ENCODE assay signal across 8 cellular contexts in genomic region chr10:35643976-35644799, GRCh38. TPM values are rescaled to one million over a fixed set of nuclear protein-coding genes. Genes with fewer than 3 reads are reported as not detected.
A peak's percentile ranks its signal among the peaks of the same experiment; 100 is the strongest.
DNase-seq lines count a peak whose midpoint lies in the region; ATAC-seq and TF ChIP-seq lines count a peak whose summit lies in the region.

No MANE protein-coding gene starts in this region.

- H3K36me3 ChIP-seq in Panc1 (ENCODE audit: control insufficient read depth, insufficient read depth, low read length), result no peaks in the 10 kb centered on the region
- no peaks in the 10 kb centered on the region for H3K36me3 ChIP-seq in esophagus squamous epithelium
- no peaks in the 10 kb centered on the region for H3K36me3 ChIP-seq in parathyroid adenoma (ENCODE audit: control insufficient read depth, insufficient read depth, low read length)

- H3K9me3 ChIP-seq in Panc1 (ENCODE audit: control insufficient read depth, insufficient read depth, low read depth, low read length) (no peaks in the 10 kb centered on the region), esophagus squamous epithelium (no peaks in the 10 kb centered on the region), parathyroid adenoma (ENCODE audit: control insufficient read depth, low read length) (no peaks in the 10 kb centered on the region)

- no peaks in the 10 kb centered on the region for H3K79me2 ChIP-seq in parathyroid adenoma

- CTCF ChIA-PET in Panc1 (lab: Charles Lee), result no interaction called here

- H3K4me1 ChIP-seq in Panc1 (ENCODE audit: control insufficient read depth, insufficient read depth, low read length), result no peaks in the 10 kb centered on the region
- peaks cover 13 to 47% (median 26%) of the 10 kb centered on the region in 3 donors for H3K4me1 ChIP-seq in esophagus squamous epithelium
- H3K4me1 ChIP-seq in parathyroid adenoma, result peaks cover 4% of the 10 kb centered on the region

- WGBS in esophagus squamous epithelium, 2 donors, result 6 to 14% methylated on average over 16 of the region's 16 CpGs

- no peak for TF ChIP-seq POLR2A in esophagus squamous epithelium (IDR thresholded peaks at IDR 0.05)

- no peak for ATAC-seq in Panc1
- ATAC-seq in HG02840 (IDR thresholded peaks at IDR 0.05; ENCODE audit: low FRiP score, unreplicated experiment), result no peak

- in situ Hi-C loops in Panc1 (cut with HindIII; ENCODE audit: low pct_unique_long_range_greater_than_20kb, low sequenced_read_pairs), result no loop called here

- no TSS peak for BruUV-seq in Panc1 (replicated peaks; lab: Mats Ljungman, UMichigan)

- intact Hi-C loops in Panc1 (cut with micrococcal nuclease; ENCODE audit: unreplicated experiment) (no loop called here), esophagus squamous epithelium (cut with DNase I) (no loop called here)

- POLR2A ChIA-PET in Panc1 (lab: Charles Lee), result interaction anchor here (0.6 kb wide), 1 partner anchor 540 kb away, joined by 3 read pairs; no protein-coding TSS in a partner anchor

- no peak for TF ChIP-seq CTCF in Panc1 (IDR thresholded peaks at IDR 0.05)
- TF ChIP-seq CTCF in esophagus squamous epithelium (IDR thresholded peaks at IDR 0.05), result no peak
- no peak for TF ChIP-seq CTCF in parathyroid adenoma (IDR thresholded peaks at IDR 0.05)

- H2AFZ ChIP-seq in parathyroid adenoma, result peak overlapping the region; percentile 78

- no peak overlapping the region for H3K9ac ChIP-seq in parathyroid adenoma

- H3K27me3 ChIP-seq in Panc1 (ENCODE audit: control insufficient read depth, insufficient read depth, low read length) (peaks cover 2% of the 10 kb centered on the region; the same call in 1 of the 2 replicates), esophagus squamous epithelium (peaks cover 0 to 38% (median 0%) of the 10 kb centered on the region in 4 donors), parathyroid adenoma (ENCODE audit: control insufficient read depth, insufficient read depth, low read length) (no peaks in the 10 kb centered on the region)

- peak overlapping the region; percentile 61 for H3K4me2 ChIP-seq in parathyroid adenoma (ENCODE audit: low read length)

- H3K27ac ChIP-seq in Panc1 (ENCODE audit: low read length) (no peak overlapping the region), esophagus squamous epithelium (peak overlapping the region in 3 of 4 donors; percentile 11 to 56 (median 32)), parathyroid adenoma (peak overlapping the region; percentile 73)

- H3K4me3 ChIP-seq in Panc1 (ENCODE audit: low read depth in 2 of 2, low read length in 2 of 2) (peak overlapping the region; percentile 52 to 60), esophagus squamous epithelium (peak overlapping the region; percentile 65 to 85 (median 70)), parathyroid adenoma (ENCODE audit: low read depth, low read length) (peak overlapping the region; percentile 52)

- peak; percentile 20 for DNase-seq in ELF-1 (ENCODE audit: low read depth, low spot score)
- DNase-seq in Panc1 (ENCODE audit: low read depth, low spot score), result no peak
- DNase-seq in esophagus squamous epithelium (lab: John Stamatoyannopoulos, UW), result no peak
- no peak for DNase-seq in HuH-7.5 (ENCODE audit: low spot score)
- DNase-seq in D341Med (ENCODE audit: low spot score), result no peak
- DNase-seq in cerebellar nuclear complex (lab: John Stamatoyannopoulos, UW), result no peak

RNA-seq across cellular contexts. Expression of gene FZD8, which starts 2.1 kb away (rescaled TPM):
- total RNA-seq in Panc1 (2021; ENCODE audit: unreplicated experiment) (1.8 TPM), esophagus squamous epithelium (1 to 10 TPM in 3 of 4 donors, under 1 TPM in 1; 0.53 to 2.3 (median 1.4) TPM)
- 3.9 TPM for polyA plus RNA-seq in Panc1 (2012; ENCODE audit: insufficient read length)

RNA-seq across cellular contexts. Expression of gene GJD4, which starts 39.0 kb away (rescaled TPM):
- total RNA-seq in Panc1 (2021; ENCODE audit: unreplicated experiment) (not detected), esophagus squamous epithelium (not detected)
- polyA plus RNA-seq in Panc1 (2012; ENCODE audit: insufficient read length), result not detected
